ENCODE assay signal across 8 cellular contexts in the genomic region with DNA sequence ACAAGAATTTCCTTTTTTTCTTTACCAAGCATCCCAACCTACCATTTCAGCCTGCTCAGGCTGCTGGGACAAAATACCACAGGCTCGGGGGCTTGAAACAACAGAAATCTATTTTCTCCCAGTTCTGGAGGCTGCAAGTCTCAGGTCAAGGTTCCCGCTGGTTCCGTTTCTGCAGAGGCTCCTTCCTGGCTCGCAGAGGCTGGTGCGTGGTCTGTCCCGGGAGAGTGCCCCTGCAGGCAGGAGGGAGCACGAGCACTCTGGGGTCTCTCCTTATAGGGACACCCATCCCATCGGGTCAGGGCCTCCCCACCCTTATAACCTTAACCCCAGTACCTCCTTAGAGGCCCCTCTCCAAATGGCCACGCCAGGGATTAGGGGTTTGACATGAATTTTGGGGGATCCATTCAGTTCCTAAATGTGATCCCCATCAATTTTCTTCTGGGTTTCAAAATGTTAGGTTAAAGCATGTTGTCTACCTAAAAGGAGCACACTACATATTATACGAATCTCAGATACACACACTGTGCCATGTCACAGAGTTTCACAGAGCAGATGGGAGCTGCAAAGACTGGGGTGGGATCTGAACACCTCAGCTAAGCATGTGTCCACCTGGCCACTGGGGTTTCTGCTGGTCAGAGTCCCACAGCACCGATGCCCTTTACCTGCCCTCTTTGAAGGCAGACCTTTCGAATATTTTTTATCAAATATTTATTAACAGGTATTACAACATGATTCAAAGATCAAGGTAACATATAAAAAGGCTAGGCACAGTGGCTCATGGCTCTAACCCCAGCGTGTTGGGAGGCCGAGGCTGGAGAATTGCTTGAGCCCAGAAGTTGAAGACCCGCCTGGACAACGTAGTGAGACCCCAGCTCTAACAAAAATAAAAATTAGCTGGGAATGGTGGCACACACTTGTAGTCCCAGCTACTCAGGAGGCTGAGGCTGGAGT. TPM values are rescaled to one million over a fixed set of nuclear protein-coding genes. Genes with fewer than 3 reads are reported as not detected.
DNase-seq lines count a peak whose midpoint lies in the region; ATAC-seq lines count a peak whose summit lies in the region.

No MANE protein-coding gene starts in this region.

- no peaks in the 10 kb centered on the region for H3K27me3 Mint-ChIP-seq in activated CD4-positive, alpha-beta T cell treated with anti-CD3 and anti-CD28 coated beads, Interleukin-2, amount 10 ng/mL, durations not matched to agents 24 days and 14 days

- peaks cover 7% of the 10 kb centered on the region for H3K36me3 Mint-ChIP-seq in activated CD4-positive, alpha-beta T cell treated with anti-CD3 and anti-CD28 coated beads, Interleukin-2, amount 10 ng/mL, durations not matched to agents 24 days and 14 days (ENCODE audit: low read depth)
- H3K36me3 Mint-ChIP-seq in stimulated activated effector memory CD8-positive, alpha-beta T cell treated with anti-CD3 and anti-CD28 coated beads, Interleukin-12 subunit alpha, Interleukin-12 subunit beta, amount 100 ng/mL, for 72 hours = peaks cover 33% of the 10 kb centered on the region

- peak; percentile 48 for ATAC-seq in stimulated activated effector memory CD8-positive, alpha-beta T cell treated with anti-CD3 and anti-CD28 coated beads, Interleukin-12 subunit alpha, Interleukin-12 subunit beta, amount 100 ng/mL, for 72 hours

- intact Hi-C loops in activated CD4-positive, alpha-beta T cell treated with anti-CD3 and anti-CD28 coated beads, Interleukin-2, amount 10 ng/mL, durations not matched to agents 24 days and 14 days (cut with micrococcal nuclease) = loop anchor here (1.0 kb wide), 1 partner anchor 18 kb away; a partner anchor contains a TSS

- peak overlapping the region; percentile 81 for H3K27ac Mint-ChIP-seq in activated CD4-positive, alpha-beta T cell treated with anti-CD3 and anti-CD28 coated beads, Interleukin-2, amount 10 ng/mL, durations not matched to agents 24 days and 14 days
- H3K27ac Mint-ChIP-seq in stimulated activated effector memory CD8-positive, alpha-beta T cell treated with anti-CD3 and anti-CD28 coated beads, Interleukin-12 subunit alpha, Interleukin-12 subunit beta, amount 100 ng/mL, for 72 hours = peak overlapping the region; percentile 87

- H3K4me1 Mint-ChIP-seq in activated CD4-positive, alpha-beta T cell treated with anti-CD3 and anti-CD28 coated beads, Interleukin-2, amount 10 ng/mL, durations not matched to agents 24 days and 14 days = peaks cover 5% of the 10 kb centered on the region
- H3K4me1 Mint-ChIP-seq in stimulated activated effector memory CD8-positive, alpha-beta T cell treated with anti-CD3 and anti-CD28 coated beads, Interleukin-12 subunit alpha, Interleukin-12 subunit beta, amount 100 ng/mL, for 72 hours = peaks cover 6% of the 10 kb centered on the region

- H3K4me3 Mint-ChIP-seq in activated CD4-positive, alpha-beta T cell treated with anti-CD3 and anti-CD28 coated beads, Interleukin-2, amount 10 ng/mL, durations not matched to agents 24 days and 14 days = peak overlapping the region; percentile 78
- H3K4me3 Mint-ChIP-seq in stimulated activated effector memory CD8-positive, alpha-beta T cell treated with anti-CD3 and anti-CD28 coated beads, Interleukin-12 subunit alpha, Interleukin-12 subunit beta, amount 100 ng/mL, for 72 hours = peak overlapping the region; percentile 51

- no peaks in the 10 kb centered on the region for H3K9me3 Mint-ChIP-seq in activated CD4-positive, alpha-beta T cell treated with anti-CD3 and anti-CD28 coated beads, Interleukin-2, amount 10 ng/mL, durations not matched to agents 24 days and 14 days
- H3K9me3 Mint-ChIP-seq in stimulated activated effector memory CD8-positive, alpha-beta T cell treated with anti-CD3 and anti-CD28 coated beads, Interleukin-12 subunit alpha, Interleukin-12 subunit beta, amount 100 ng/mL, for 72 hours = no peaks in the 10 kb centered on the region

- DNase-seq in activated CD4-positive, alpha-beta T cell treated with anti-CD3 and anti-CD28 coated beads, Interleukin-2, amount 10 ng/mL, durations not matched to agents 24 days and 14 days = no peak
- DNase-seq in activated CD4-positive, alpha-beta T cell treated with anti-CD3 and anti-CD28 coated beads for 1 hour = no peak
- DNase-seq in LHCN-M2 (ENCODE audit: low read depth) = peak; percentile 60
- DNase-seq in amniotic stem cell (lab: John Stamatoyannopoulos, UW) = peak; percentile 32
- DNase-seq in iPS-NIHi11 (ENCODE audit: low spot score) = peak; percentile 80
- no peak for DNase-seq in stimulated activated effector memory CD8-positive, alpha-beta T cell treated with anti-CD3 and anti-CD28 coated beads, Interleukin-12 subunit alpha, Interleukin-12 subunit beta, amount 100 ng/mL, for 72 hours (ENCODE audit: low spot score in 2 of 2)
- no peak for DNase-seq in NCI-H510A (lab: John Stamatoyannopoulos, UW)
- DNase-seq in NAMALWA (ENCODE audit: low spot score) = no peak

RNA-seq across cellular contexts. Expression of a gene that starts 17.6 kb away (rescaled TPM):
- 33.7 and 36.2 TPM in 2 replicates for total RNA-seq in activated CD4-positive, alpha-beta T cell treated with anti-CD3 and anti-CD28 coated beads, Interleukin-2, amount 10 ng/mL, durations not matched to agents 24 days and 14 days
- total RNA-seq in LHCN-M2 (2014; rRNA removed) = 60.0 and 61.8 TPM in 2 replicates
- polyA plus RNA-seq in LHCN-M2 (2012) = 68.6 TPM

RNA-seq across cellular contexts. Expression of a gene that starts 21.2 kb away (rescaled TPM):
- total RNA-seq in activated CD4-positive, alpha-beta T cell treated with anti-CD3 and anti-CD28 coated beads, Interleukin-2, amount 10 ng/mL, durations not matched to agents 24 days and 14 days = 27.8 and 29.8 TPM in 2 replicates
- 36.4 and 36.7 TPM in 2 replicates for total RNA-seq in LHCN-M2 (2014; rRNA removed)
- polyA plus RNA-seq in LHCN-M2 (2012) = 24.9 TPM

RNA-seq across cellular contexts. Expression of a gene that starts 38.1 kb away (rescaled TPM):
- total RNA-seq in activated CD4-positive, alpha-beta T cell treated with anti-CD3 and anti-CD28 coated beads, Interleukin-2, amount 10 ng/mL, durations not matched to agents 24 days and 14 days = 1,768 and 1,784 TPM in 2 replicates
- total RNA-seq in LHCN-M2 (2014; rRNA removed) = 2,202 and 2,483 TPM in 2 replicates
- polyA plus RNA-seq in LHCN-M2 (2012) = 1,516 TPM

RNA-seq across cellular contexts. Expression of a gene that starts 58.0 kb away (rescaled TPM):
- total RNA-seq in activated CD4-positive, alpha-beta T cell treated with anti-CD3 and anti-CD28 coated beads, Interleukin-2, amount 10 ng/mL, durations not matched to agents 24 days and 14 days = 0.47 and 0.49 TPM in 2 replicates
- not detected in 2 replicates for total RNA-seq in LHCN-M2 (2014; rRNA removed)
- polyA plus RNA-seq in LHCN-M2 (2012) = not detected

Comparison
In these comparisons a context has a peak if more than half of its experiments do, and no peak if none do; other contexts are left out.
1. DNase-seq: peak in LHCN-M2 (single experiment), amniotic stem cell (single experiment) and iPS-NIHi11 (single experiment); none in activated CD4-positive, alpha-beta T cell treated with anti-CD3 and anti-CD28 coated beads, Interleukin-2, amount 10 ng/mL, durations not matched to agents 24 days and 14 days (single experiment), activated CD4-positive, alpha-beta T cell treated with anti-CD3 and anti-CD28 coated beads for 1 hour (single experiment), stimulated activated effector memory CD8-positive, alpha-beta T cell treated with anti-CD3 and anti-CD28 coated beads, Interleukin-12 subunit alpha, Interleukin-12 subunit beta, amount 100 ng/mL, for 72 hours (0 of 2), NCI-H510A (single experiment) and NAMALWA (single experiment).